ENCODE assay signal across 19 cellular contexts in genomic region chr6:25251426-25251825, GRCh38.
"Had no signal": no experiment of that assay in that cellular context is flagged by ENCODE, and none has a peak within 500 bp of the region (broad histone marks: within the 10 kb centered on the region; RNA-seq: fewer than 3 reads in every experiment).

No MANE protein-coding gene starts in this region.

- H3K27me3 ChIP-seq: brain microvascular endothelial cell, transverse colon, vagina had no signal

- H3K4me3 Mint-ChIP-seq: activated CD4-positive, alpha-beta memory T cell treated with anti-CD3 and anti-CD28 coated beads for 36 hours; activated naive CD8-positive, alpha-beta T cell treated with anti-CD3 and anti-CD28 coated beads, Interleukin-2, amount 50 U/mL, for 24 hours; activated T-helper 17 cell treated with anti-CD3 and anti-CD28 coated beads, Interleukin-2, amount 50 U/mL, for 72 hours; nephron had no signal

- H3K36me3 Mint-ChIP-seq: activated CD4-positive, alpha-beta memory T cell treated with anti-CD3 and anti-CD28 coated beads for 36 hours had no signal

- H3K36me3 ChIP-seq: brain microvascular endothelial cell, lower lobe of right lung, transverse colon, vagina had no signal

- H3K27ac Mint-ChIP-seq: activated CD4-positive, alpha-beta memory T cell treated with anti-CD3 and anti-CD28 coated beads for 36 hours; activated naive CD8-positive, alpha-beta T cell treated with anti-CD3 and anti-CD28 coated beads, Interleukin-2, amount 50 U/mL, for 24 hours; activated T-helper 17 cell treated with anti-CD3 and anti-CD28 coated beads, Interleukin-2, amount 50 U/mL, for 72 hours; nephron had no signal

- H3K9me3 ChIP-seq: lower lobe of right lung, transverse colon, vagina had no signal

- H3K4me1 Mint-ChIP-seq: activated T-helper 17 cell treated with anti-CD3 and anti-CD28 coated beads, Interleukin-2, amount 50 U/mL, for 72 hours; nephron had no signal

- ATAC-seq: left colon, lower lobe of right lung had no signal

- DNase-seq: activated naive CD4-positive, alpha-beta T cell treated with Interleukin-2 at 50 U/mL for 16 hours; activated naive CD8-positive, alpha-beta T cell treated with anti-CD3 and anti-CD28 coated beads, Interleukin-2, amount 50 U/mL, for 24 hours; activated T-cell treated with anti-CD3 and anti-CD28 coated beads for 4 hours; anterior cingulate cortex; central memory CD4-positive, alpha-beta T cell; dorsolateral prefrontal cortex; hypothalamus; left colon; lower lobe of right lung; posterior cingulate gyrus; stimulated activated CD4-positive, alpha-beta T cell treated with anti-CD3 and anti-CD28 coated beads, Interleukin-12 subunit alpha, Interleukin-12 subunit beta, amount 100 ng/mL, for 4 hours; stimulated activated naive CD4-positive, alpha-beta T cell treated with Interleukin-2 at 50 U/mL for 16 hours; T-helper 2 cell; transverse colon had no signal

- H3K4me3 ChIP-seq: dorsolateral prefrontal cortex, lower lobe of right lung, transverse colon, vagina had no signal

- H3K27ac ChIP-seq: brain microvascular endothelial cell, dorsolateral prefrontal cortex, lower lobe of right lung, transverse colon, vagina had no signal

- H3K9me3 Mint-ChIP-seq: activated CD4-positive, alpha-beta memory T cell treated with anti-CD3 and anti-CD28 coated beads for 36 hours; activated naive CD8-positive, alpha-beta T cell treated with anti-CD3 and anti-CD28 coated beads, Interleukin-2, amount 50 U/mL, for 24 hours; activated T-helper 17 cell treated with anti-CD3 and anti-CD28 coated beads, Interleukin-2, amount 50 U/mL, for 72 hours; nephron had no signal

- H3K4me1 ChIP-seq: lower lobe of right lung, transverse colon, vagina had no signal
